Comparison of ENCODE assay signal across 1 cellular context in genomic region chr1:199955235-199955634, GRCh38.
TF ChIP-seq lines count a peak whose summit lies in the region.

No MANE protein-coding gene starts in this region.

TF ChIP-seq in WTC11, 78 proteins besides CTCF, POLR2A, EP300 and RAD21 (continued from another document):
- TF ChIP-seq FOXP4 (CRISPR knock-in tag; IDR thresholded peaks at IDR 0.05), result no peak
